In the genomic region with DNA sequence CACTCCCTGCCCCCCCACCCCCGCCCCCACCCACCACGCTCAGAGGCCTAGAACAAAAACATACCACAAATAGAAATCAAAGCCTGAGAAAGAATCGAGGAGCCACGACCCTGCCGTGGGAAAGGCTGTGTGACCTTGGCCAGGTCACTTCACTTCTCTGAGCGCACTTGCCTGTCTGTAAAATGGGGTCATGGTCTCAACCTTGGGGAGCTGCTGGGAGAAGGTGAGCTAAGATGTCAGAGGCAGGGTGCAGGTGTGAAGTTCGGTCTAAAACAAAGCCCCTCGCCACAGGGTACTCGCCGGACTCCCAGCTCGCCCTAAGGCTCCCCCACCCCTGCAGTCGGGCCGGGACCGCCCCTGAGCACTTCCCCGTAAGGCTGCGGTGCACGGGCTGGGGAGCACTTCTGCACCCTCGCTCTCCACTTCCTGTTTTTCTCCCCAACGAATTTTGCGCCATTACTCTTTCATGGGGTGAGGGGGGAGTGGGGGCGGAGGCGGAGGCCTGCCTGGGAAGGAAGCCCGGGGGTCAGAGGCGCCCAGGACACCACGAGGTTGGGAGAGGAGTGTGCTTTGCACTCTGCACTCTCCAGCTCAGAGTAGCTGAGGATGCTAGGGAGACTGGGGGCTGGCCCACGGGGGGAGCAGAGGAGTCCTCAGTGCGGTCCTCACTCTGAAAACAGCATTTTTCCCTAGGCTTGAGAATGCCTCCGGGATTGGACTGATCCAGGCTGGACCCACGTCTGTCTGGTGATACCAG, we compare ENCODE assay signal across 8 cellular contexts. TPM values are rescaled to one million over a fixed set of nuclear protein-coding genes. Genes with fewer than 3 reads are reported as not detected.
A peak's percentile ranks its signal among the peaks of the same experiment; 100 is the strongest.
DNase-seq lines count a peak whose midpoint lies in the region; ATAC-seq lines count a peak whose summit lies in the region.

No MANE protein-coding gene starts in this region.

- peak overlapping the region; percentile 93 for H3K27ac Mint-ChIP-seq in stimulated activated naive B cell treated with anti-CD40 and anti-IgM and Interleukin-4, amounts not matched to agents 10 μg/mL and 1 μg/mL and 100 μg/mL, for 72 hours

- H4K20me1 ChIP-seq in BLaER1 treated with 17β-estradiol and CSF1 and Interleukin-3, amounts not matched to agents 10 nM and 100 nM = peaks cover 0 to 6% (median 0%) of the 10 kb centered on the region in 11 experiments; a peak in 2 of 22 replicates

- H3K4me1 ChIP-seq in BLaER1 treated with 17β-estradiol and CSF1 and Interleukin-3, amounts not matched to agents 10 nM and 100 nM = peaks cover 68 to 79% (median 74%) of the 10 kb centered on the region in 10 experiments

- ATAC-seq in left colon (peak; percentile 28), GM19452 (IDR thresholded peaks at IDR 0.05; ENCODE audit: unreplicated experiment) (no peak)
- ATAC-seq in stimulated activated naive B cell treated with anti-CD40 and anti-IgM and Interleukin-4, amounts not matched to agents 10 μg/mL and 1 μg/mL and 100 μg/mL, for 72 hours (replicated peaks) = peak; percentile 55 to 68

- H3K27ac ChIP-seq in BLaER1 treated with 17β-estradiol and CSF1 and Interleukin-3, amounts not matched to agents 10 nM and 100 nM = peak overlapping the region in 10 of 11 experiments; percentile 54 to 86 (median 79); a peak in 20 of 22 replicates
- peak overlapping the region; percentile 99 for H3K27ac ChIP-seq in KOPT-K1 (ENCODE audit: low read depth, low read length, poor library complexity, severe bottlenecking)

- H3K9me3 Mint-ChIP-seq in stimulated activated naive B cell treated with anti-CD40 and anti-IgM and Interleukin-4, amounts not matched to agents 10 μg/mL and 1 μg/mL and 100 μg/mL, for 72 hours = no peaks in the 10 kb centered on the region

- peaks cover 4 to 8% (median 6%) of the 10 kb centered on the region in 11 experiments; a peak in 19 of 22 replicates for H3K9me3 ChIP-seq in BLaER1 treated with 17β-estradiol and CSF1 and Interleukin-3, amounts not matched to agents 10 nM and 100 nM (replicated peaks in 1 of 11)
- no peaks in the 10 kb centered on the region for H3K9me3 ChIP-seq in KOPT-K1 (ENCODE audit: insufficient read depth, low read length, poor library complexity, severe bottlenecking)

- peak overlapping the region; percentile 27 to 82 (median 69); a peak in 20 of 22 replicates for H3K9ac ChIP-seq in BLaER1 treated with 17β-estradiol and CSF1 and Interleukin-3, amounts not matched to agents 10 nM and 100 nM

- peaks cover 44 to 94% of the 10 kb centered on the region in 2 donors for H3K4me1 Mint-ChIP-seq in stimulated activated naive B cell treated with anti-CD40 and anti-IgM and Interleukin-4, amounts not matched to agents 10 μg/mL and 1 μg/mL and 100 μg/mL, for 72 hours

- H3K27me3 Mint-ChIP-seq in stimulated activated naive B cell treated with anti-CD40 and anti-IgM and Interleukin-4, amounts not matched to agents 10 μg/mL and 1 μg/mL and 100 μg/mL, for 72 hours = no peaks in the 10 kb centered on the region

- H3K4me3 ChIP-seq in BLaER1 treated with 17β-estradiol and CSF1 and Interleukin-3, amounts not matched to agents 10 nM and 100 nM = peak overlapping the region; percentile 31 to 72 (median 54)

- intact Hi-C loops in left colon (cut with DNase I, micrococcal nuclease) = loop anchor here in 1 of 2 donors (10.0 kb wide), 1 partner anchor 235 kb away; no protein-coding TSS in a partner anchor

- no peaks in the 10 kb centered on the region for H3K27me3 ChIP-seq in BLaER1 treated with 17β-estradiol and CSF1 and Interleukin-3, amounts not matched to agents 10 nM and 100 nM

- peak overlapping the region; percentile 94 to 95 for H3K4me3 Mint-ChIP-seq in stimulated activated naive B cell treated with anti-CD40 and anti-IgM and Interleukin-4, amounts not matched to agents 10 μg/mL and 1 μg/mL and 100 μg/mL, for 72 hours

- H3K36me3 ChIP-seq in BLaER1 treated with 17β-estradiol and CSF1 and Interleukin-3, amounts not matched to agents 10 nM and 100 nM = peaks cover 0 to 7% (median 0%) of the 10 kb centered on the region in 11 experiments; a peak in 2 of 22 replicates
- peaks cover 22% of the 10 kb centered on the region for H3K36me3 ChIP-seq in KOPT-K1 (ENCODE audit: insufficient read depth, low read length)

- H3K36me3 Mint-ChIP-seq in stimulated activated naive B cell treated with anti-CD40 and anti-IgM and Interleukin-4, amounts not matched to agents 10 μg/mL and 1 μg/mL and 100 μg/mL, for 72 hours = peaks cover 40 to 41% of the 10 kb centered on the region in 2 donors

- DNase-seq in activated CD8-positive, alpha-beta memory T cell treated with anti-CD3 and anti-CD28 coated beads for 4 hours (ENCODE audit: low read depth in 2 of 2) = peak; percentile 36 to 44
- DNase-seq in left colon (peak; percentile 56 to 67), epidermal melanocyte (ENCODE audit: insufficient read length, low spot score) (no peak), SK-N-DZ (ENCODE audit: low spot score) (no peak)
- peak; percentile 94 for DNase-seq in stimulated activated naive B cell treated with anti-CD40 and anti-IgM and Interleukin-4, amounts not matched to agents 10 μg/mL and 1 μg/mL and 100 μg/mL, for 72 hours

- H3K4me2 ChIP-seq in BLaER1 treated with 17β-estradiol and CSF1 and Interleukin-3, amounts not matched to agents 10 nM and 100 nM = peak overlapping the region; percentile 81 to 99 (median 91)

RNA-seq across cellular contexts. Expression of a gene that starts 21.9 kb away (rescaled TPM):
- total RNA-seq in left colon = 1 to 10 TPM; 1.6 to 5.4 TPM
- 0.46 and 0.52 TPM in 2 replicates for polyA plus RNA-seq in SK-N-DZ (2014; cell fraction: cytosol; rRNA removed)
- polyA plus RNA-seq in SK-N-DZ (2014; cell fraction: nucleus; rRNA removed) = 0.39 and 0.45 TPM in 2 replicates

RNA-seq across cellular contexts. Expression of a gene that starts 40.9 kb away (rescaled TPM):
- total RNA-seq in left colon = 1 to 10 TPM; 6.0 to 9.6 TPM
- polyA plus RNA-seq in SK-N-DZ (2014; cell fraction: cytosol; rRNA removed) = 14.0 and 14.9 TPM in 2 replicates
- polyA plus RNA-seq in SK-N-DZ (2014; cell fraction: nucleus; rRNA removed) = 12.1 and 18.5 TPM in 2 replicates

Comparison
In these comparisons a context has a peak if more than half of its experiments do, and no peak if none do; other contexts are left out.
1. DNase-seq: peak in activated CD8-positive, alpha-beta memory T cell treated with anti-CD3 and anti-CD28 coated beads for 4 hours (2 of 2), left colon (2 of 2) and stimulated activated naive B cell treated with anti-CD40 and anti-IgM and Interleukin-4, amounts not matched to agents 10 μg/mL and 1 μg/mL and 100 μg/mL, for 72 hours (single experiment); none in epidermal melanocyte (single experiment) and SK-N-DZ (single experiment).